ENCODE assay signal across 2 cellular contexts in genomic region chr1:9689971-9690381, GRCh38.
A peak's percentile ranks its signal among the peaks of the same experiment; 100 is the strongest.
TF ChIP-seq lines count a peak whose summit lies in the region.

No MANE protein-coding gene starts in this region.

TF ChIP-seq in HEK293, 187 proteins besides CTCF, POLR2A, EP300 and RAD21 (continued from another document and continues in another):
- no peak for TF ChIP-seq TSHZ1 (tag by site-specific recombination; IDR thresholded peaks at IDR 0.05; ENCODE audit: borderline replicate concordance)
- no peak for TF ChIP-seq ZNF324 (tag by site-specific recombination; IDR thresholded peaks at IDR 0.05)
- TF ChIP-seq ZNF292 (tag by site-specific recombination; IDR thresholded peaks at IDR 0.05; ENCODE audit: borderline replicate concordance, low read depth): no peak
- no peak for TF ChIP-seq ZNF132 (tag by site-specific recombination; IDR thresholded peaks at IDR 0.05; ENCODE audit: borderline replicate concordance)
- TF ChIP-seq ZNF791 (tag by site-specific recombination; IDR thresholded peaks at IDR 0.05): no peak
- no peak for TF ChIP-seq ZNF302 (tag by site-specific recombination; IDR thresholded peaks at IDR 0.05; ENCODE audit: low read depth)
- TF ChIP-seq ZBTB10 (tag by site-specific recombination; IDR thresholded peaks at IDR 0.05): no peak
- peak; percentile 39; the same call in 1 of the 2 replicates for TF ChIP-seq KLF8 (tag by site-specific recombination; IDR thresholded peaks at IDR 0.05)
- no peak for TF ChIP-seq HOXA7 (CRISPR knock-in tag; IDR thresholded peaks at IDR 0.05; ENCODE audit: borderline replicate concordance)
- no peak for TF ChIP-seq GFI1B (tag by site-specific recombination; IDR thresholded peaks at IDR 0.05)
- TF ChIP-seq ZSCAN5A (tag by site-specific recombination; IDR thresholded peaks at IDR 0.05): no peak
- TF ChIP-seq PATZ1 (tag by site-specific recombination; IDR thresholded peaks at IDR 0.05): peak; percentile 74
- no peak for TF ChIP-seq ZFP41 (tag by site-specific recombination; IDR thresholded peaks at IDR 0.05; ENCODE audit: borderline replicate concordance)
- TF ChIP-seq ZBTB1 (tag by site-specific recombination; IDR thresholded peaks at IDR 0.05): no peak
- peak; percentile 53; the same call in 1 of the 2 replicates for TF ChIP-seq ZNF423 (tag by site-specific recombination; IDR thresholded peaks at IDR 0.05)
- no peak for TF ChIP-seq ZNF449 (tag by site-specific recombination; IDR thresholded peaks at IDR 0.05)

TF ChIP-seq in GM12878, 131 proteins besides CTCF, POLR2A, EP300 and RAD21 (continued from another document):
- TF ChIP-seq ZBTB11 (CRISPR knock-in tag; IDR thresholded peaks at IDR 0.05) (no peak), FOXK2 (IDR thresholded peaks at IDR 0.05) (no peak), BCLAF1 (IDR thresholded peaks at IDR 0.05) (no peak), SUPT20H (IDR thresholded peaks at IDR 0.05; ENCODE audit: borderline replicate concordance, control insufficient read depth, low read depth, low read length) (no peak), IKZF2 (IDR thresholded peaks at IDR 0.05) (no peak), MYB (IDR thresholded peaks at IDR 0.05; ENCODE audit: borderline replicate concordance, low read depth, low read length) (no peak), REST (IDR thresholded peaks at IDR 0.05; ENCODE audit: low read depth, low read length) (no peak)
TF ChIP-seq in GM12878: peak in this region for 0.
